In the genomic region with DNA sequence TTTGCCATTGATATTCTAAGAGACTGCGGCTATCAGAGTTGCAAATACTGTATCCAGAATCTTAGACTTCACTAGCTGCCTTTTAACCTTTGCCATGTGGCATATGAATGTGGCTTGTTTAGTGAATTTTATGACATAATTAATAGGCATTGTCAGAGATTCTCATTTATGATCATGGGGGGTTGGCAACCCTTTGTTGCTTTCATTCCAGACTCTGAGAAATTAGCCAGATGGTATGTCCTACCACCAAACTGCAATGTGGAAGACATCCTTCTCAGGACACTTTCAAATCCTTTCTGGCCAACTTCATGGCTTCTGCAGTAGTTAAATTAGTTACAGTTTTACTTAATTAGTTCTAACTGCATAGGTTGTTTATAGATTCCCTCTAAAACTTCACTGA, we compare ENCODE assay signal across 21 cellular contexts.
"Had no signal": no experiment of that assay in that cellular context is flagged by ENCODE, and none has a peak within 500 bp of the region (broad histone marks: within the 10 kb centered on the region; RNA-seq: fewer than 3 reads in every experiment).

No MANE protein-coding gene starts in this region.

- H3K9me3 ChIP-seq: neutrophil, psoas muscle, right lobe of liver, suprapubic skin, thyroid gland had no signal

- H3K4me3 ChIP-seq: hepatocyte, lung, psoas muscle, right lobe of liver, suprapubic skin, thyroid gland had no signal

- H3K27me3 ChIP-seq: foreskin keratinocyte, hepatocyte, neutrophil, right lobe of liver, suprapubic skin, thyroid gland had no signal

- H2AFZ ChIP-seq: hepatocyte had no signal

- H3K4me1 ChIP-seq: right lobe of liver, suprapubic skin, thyroid gland had no signal

- DNase-seq: dermis blood vessel endothelial cell; erythroblast; foreskin keratinocyte; head of caudate nucleus; left colon; left ventricle myocardium superior; mesenchymal stem cell; midbrain; naive B cell; nephron progenitor cell; psoas muscle; retina; right lobe of liver; stimulated activated CD4-positive, alpha-beta T cell treated with anti-CD3 and anti-CD28 coated beads, Interleukin-4, amount 100 ng/mL, for 1 hour; stimulated activated CD8-positive, alpha-beta memory T cell treated with anti-CD3 and anti-CD28 coated beads, Interleukin-4, amount 100 ng/mL, for 48 hours; stimulated activated naive CD8-positive, alpha-beta T cell treated with anti-CD3 and anti-CD28 coated beads, Interleukin-15, Interleukin-2, amounts not matched to agents 100 U/mL and 50 U/mL, for 24 hours; thyroid gland had no signal

- H3K36me3 ChIP-seq: neutrophil, right lobe of liver, suprapubic skin, thyroid gland had no signal
